In genomic region chr3:134236505-134236904, GRCh38 we compare ENCODE assay signal across 10 cellular contexts. TPM values are rescaled to one million over a fixed set of nuclear protein-coding genes. Genes with fewer than 3 reads are reported as not detected.
DNase-seq lines count a peak whose midpoint lies in the region; ATAC-seq and TF ChIP-seq lines count a peak whose summit lies in the region.
"Had no signal": no experiment of that assay in that cellular context is flagged by ENCODE, and none has a peak within 500 bp of the region (broad histone marks: within the 10 kb centered on the region; RNA-seq: fewer than 3 reads in every experiment).

No MANE protein-coding gene starts in this region.

- no peaks in the 10 kb centered on the region for H3K27me3 ChIP-seq in right atrium auricular region
- H3K27me3 ChIP-seq in uterus, result no peaks in the 10 kb centered on the region
- H3K27me3 ChIP-seq: heart left ventricle had no signal

- peak overlapping the region; percentile 40 for H3K4me3 Mint-ChIP-seq in activated naive CD4-positive, alpha-beta T cell treated with anti-CD3 and anti-CD28 coated beads, Interleukin-2, amount 50 U/mL, for 24 hours

- H3K9me3 ChIP-seq in right atrium auricular region, result no peaks in the 10 kb centered on the region
- H3K9me3 ChIP-seq in uterus, result no peaks in the 10 kb centered on the region
- H3K9me3 ChIP-seq: heart left ventricle had no signal

- no peak for TF ChIP-seq POLR2A in uterus (IDR thresholded peaks at IDR 0.05)

- DNase-seq in activated naive CD4-positive, alpha-beta T cell treated with anti-CD3 and anti-CD28 coated beads, Interleukin-2, amount 50 U/mL, for 16 hours, result no peak
- no peak for DNase-seq in right atrium auricular region (ENCODE audit: low spot score)
- DNase-seq in uterus, result no peak
- no peak for DNase-seq in Kasumi-1 (lab: John Stamatoyannopoulos, UW)
- no peak for DNase-seq in UCSD-AML1 (lab: John Stamatoyannopoulos, UW; ENCODE audit: unreplicated experiment)
- no peak for DNase-seq in A172 (ENCODE audit: low spot score)
- DNase-seq: heart left ventricle had no signal

- peaks cover 89% of the 10 kb centered on the region for H3K4me1 Mint-ChIP-seq in activated naive CD4-positive, alpha-beta T cell treated with anti-CD3 and anti-CD28 coated beads, Interleukin-2, amount 50 U/mL, for 24 hours

- no peaks in the 10 kb centered on the region for H3K9me3 Mint-ChIP-seq in activated naive CD4-positive, alpha-beta T cell treated with anti-CD3 and anti-CD28 coated beads, Interleukin-2, amount 50 U/mL, for 24 hours

- peak; percentile 64 for ATAC-seq in HG03460 (IDR thresholded peaks at IDR 0.05; ENCODE audit: unreplicated experiment)

- TF ChIP-seq CTCF in right atrium auricular region (IDR thresholded peaks at IDR 0.05), result no peak
- no peak for TF ChIP-seq CTCF in uterus (IDR thresholded peaks at IDR 0.05)

- intact Hi-C loops in uterus (cut with DNase I; ENCODE audit: low total_unique reads), result no loop called here

- H3K4me1 ChIP-seq in right atrium auricular region (peaks cover 0 to 71% of the 10 kb centered on the region in 2 donors), uterus (peaks cover 0 to 31% of the 10 kb centered on the region in 2 donors)

- no peaks in the 10 kb centered on the region for H3K36me3 ChIP-seq in right atrium auricular region
- H3K36me3 ChIP-seq in uterus, result no peaks in the 10 kb centered on the region
- H3K36me3 ChIP-seq: heart left ventricle had no signal

- H3K27ac ChIP-seq in right atrium auricular region (peak overlapping the region; percentile 20 to 42), uterus (peak overlapping the region; percentile 46 to 67)

- H3K27me3 Mint-ChIP-seq in activated naive CD4-positive, alpha-beta T cell treated with anti-CD3 and anti-CD28 coated beads, Interleukin-2, amount 50 U/mL, for 24 hours, result no peaks in the 10 kb centered on the region

- H3K36me3 Mint-ChIP-seq in activated naive CD4-positive, alpha-beta T cell treated with anti-CD3 and anti-CD28 coated beads, Interleukin-2, amount 50 U/mL, for 24 hours, result peaks cover 6% of the 10 kb centered on the region

- peak overlapping the region; percentile 59 for H3K27ac Mint-ChIP-seq in activated naive CD4-positive, alpha-beta T cell treated with anti-CD3 and anti-CD28 coated beads, Interleukin-2, amount 50 U/mL, for 24 hours

- H3K4me3 ChIP-seq in right atrium auricular region (no peak overlapping the region), uterus (no peak overlapping the region)
- H3K4me3 ChIP-seq: heart left ventricle, skin epidermis had no signal

RNA-seq across cellular contexts. Expression of gene RYK, which starts 14.2 kb away (rescaled TPM):
- total RNA-seq in right atrium auricular region (10 to 100 TPM; 46.2 to 61.0 TPM), uterus (100 to 1,000 TPM in 3 of 4 donors, 10 to 100 TPM in 1; 54.3 to 225 (median 138) TPM)
- total RNA-seq in A172 (2014; rRNA removed; shearing (Covaris generic)), result 88.1 and 91.0 TPM in 2 replicates
